ENCODE assay signal across 8 cellular contexts in genomic region chr5:132363431-132364112, GRCh38.
DNase-seq lines count a peak whose midpoint lies in the region; ATAC-seq, FAIRE-seq and TF ChIP-seq lines count a peak whose summit lies in the region.
"Had no signal": no experiment of that assay in that cellular context is flagged by ENCODE, and none has a peak within 500 bp of the region (broad histone marks: within the 10 kb centered on the region; RNA-seq: fewer than 3 reads in every experiment).

No MANE protein-coding gene starts in this region.

- peak; percentile 36 for DNase-seq in H54 (ENCODE audit: insufficient read length, low spot score)
- DNase-seq in OCI-M1 (lab: John Stamatoyannopoulos, UW): peak; percentile 53
- peak; percentile 92 for DNase-seq in fibroblast of pulmonary artery (ENCODE audit: low read depth)
- DNase-seq in skeletal muscle cell (ENCODE audit: low read depth): peak; percentile 93
- DNase-seq in NOMO-1 treated with DMSO at 0.1 percent for 48 hours (lab: John Stamatoyannopoulos, UW; ENCODE audit: unreplicated experiment): no peak
- no peak for DNase-seq in activated CD4-positive, alpha-beta T cell treated with anti-CD3 and anti-CD28 coated beads, Interleukin-2, amount 50 U/mL, for 48 hours
- DNase-seq: stimulated activated CD4-positive, alpha-beta T cell treated with anti-CD3 and anti-CD28 coated beads, Interleukin-4, amount 100 ng/mL, for 1 hour had no signal

- H3K4me3 ChIP-seq in fibroblast of pulmonary artery (replicated peaks; ENCODE audit: low read depth, low read length) (no peak overlapping the region), skeletal muscle cell (ENCODE audit: low read depth, low read length) (no peak overlapping the region)

- no peak for TF ChIP-seq CTCF in fibroblast of pulmonary artery (IDR thresholded peaks at IDR 0.05; ENCODE audit: low read length, missing control alignments)

- peak; percentile 97 for FAIRE-seq in H54 (lab: Jason Lieb, UNC)

- no peak for TF ChIP-seq POLR2A in H54 (IDR thresholded peaks at IDR 0.05; ENCODE audit: low read depth, low read length)

- ATAC-seq in GM19395 (IDR thresholded peaks at IDR 0.05; ENCODE audit: unreplicated experiment): no peak

Comparison
In these comparisons a context has a peak if more than half of its experiments do, and no peak if none do; other contexts are left out.
1. DNase-seq: peak in H54 (single experiment), OCI-M1 (single experiment), fibroblast of pulmonary artery (single experiment) and skeletal muscle cell (single experiment); none in NOMO-1 treated with DMSO at 0.1 percent for 48 hours (single experiment) and activated CD4-positive, alpha-beta T cell treated with anti-CD3 and anti-CD28 coated beads, Interleukin-2, amount 50 U/mL, for 48 hours (0 of 2).